ENCODE assay signal across 8 cellular contexts in the genomic region with DNA sequence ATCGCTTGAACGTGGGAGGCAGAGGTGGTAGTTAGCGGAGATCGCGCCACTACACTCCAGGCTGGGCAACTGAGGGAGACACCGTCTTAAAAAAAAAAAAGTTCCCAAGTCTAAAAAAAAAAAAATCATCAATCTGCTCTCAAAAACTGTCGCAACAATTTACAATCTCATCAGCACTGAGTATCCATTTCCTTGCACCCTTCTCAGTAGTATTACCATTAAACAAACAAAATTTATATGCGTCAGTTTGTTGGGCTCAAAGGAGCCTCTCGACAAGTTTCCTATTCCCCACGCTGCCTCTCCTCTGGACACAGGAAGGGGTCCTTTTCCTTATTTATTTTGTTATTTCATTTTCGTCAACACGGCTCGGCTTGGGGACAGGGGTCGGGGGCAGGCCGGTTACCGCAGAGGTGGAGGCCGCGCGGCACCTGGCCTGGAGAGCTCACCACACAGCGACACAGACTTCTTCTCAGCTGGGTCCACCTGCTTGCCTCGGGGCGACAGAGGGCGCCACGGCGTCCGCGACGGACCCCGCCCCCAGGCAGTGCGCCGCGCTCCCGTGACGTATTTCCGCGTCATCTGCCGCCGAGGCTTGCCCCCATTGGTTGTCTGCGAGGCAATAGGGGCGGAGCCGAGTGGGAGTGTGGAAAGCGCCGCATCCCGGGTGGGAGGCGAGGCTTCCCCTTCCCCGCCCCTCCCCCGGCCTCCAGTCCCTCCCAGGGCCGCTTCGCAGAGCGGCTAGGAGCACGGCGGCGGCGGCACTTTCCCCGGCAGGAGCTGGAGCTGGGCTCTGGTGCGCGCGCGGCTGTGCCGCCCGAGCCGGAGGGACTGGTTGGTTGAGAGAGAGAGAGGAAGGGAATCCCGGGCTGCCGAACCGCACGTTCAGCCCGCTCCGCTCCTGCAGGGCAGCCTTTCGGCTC. TPM values are rescaled to one million over a fixed set of nuclear protein-coding genes. Genes with fewer than 3 reads are reported as not detected.
A peak's percentile ranks its signal among the peaks of the same experiment; 100 is the strongest.
DNase-seq lines count a peak whose midpoint lies in the region; ATAC-seq lines count a peak whose summit lies in the region.

Gene MAP2K1, plus strand, starts transcription at position 709 of the 920 bp plus-strand sequence. CDS start 436 bp downstream, outside the sequence.

- peak within 1 kb of the TSS; percentile 83 for H3K27ac ChIP-seq in effector memory CD4-positive, alpha-beta T cell (ENCODE audit: insufficient read depth, low read length, poor library complexity, severe bottlenecking)

- H3K4me1 Mint-ChIP-seq in memory B cell, result peaks cover 43% of the 10 kb centered on the region

- peak; percentile 68 for ATAC-seq in GM19468 (IDR thresholded peaks at IDR 0.05; ENCODE audit: extremely low read depth, unreplicated experiment)
- ATAC-seq in memory B cell (ENCODE audit: low read depth), result peak; percentile 83

- no peaks in the 10 kb centered on the region for H3K36me3 ChIP-seq in effector memory CD4-positive, alpha-beta T cell (ENCODE audit: control insufficient read depth, insufficient read depth, low read length)

- H3K9me3 Mint-ChIP-seq in memory B cell, result no peaks in the 10 kb centered on the region

- H3K36me3 Mint-ChIP-seq in memory B cell, result peaks cover 4% of the 10 kb centered on the region

- CTCF ChIA-PET in activated CD8-positive, alpha-beta memory T cell treated with anti-CD3 and anti-CD28 coated beads for 36 hours (lab: Charles Lee), result interaction anchor here (0.6 to 3.2 kb wide), 5 partner anchors 10 to 120 kb away, joined by 3 to 20 read pairs (median 3); partner anchors contain the start of genes RPL4, SNAPC5 and ZWILCH

- peak within 1 kb of the TSS; percentile 90 for H3K4me3 ChIP-seq in effector memory CD4-positive, alpha-beta T cell (ENCODE audit: insufficient read depth, low read depth, low read length, poor library complexity, severe bottlenecking)

- no peaks in the 10 kb centered on the region for H3K27me3 Mint-ChIP-seq in memory B cell

- no peaks in the 10 kb centered on the region for H3K9me3 ChIP-seq in effector memory CD4-positive, alpha-beta T cell (ENCODE audit: control insufficient read depth, low read length)

- H3K27me3 ChIP-seq in effector memory CD4-positive, alpha-beta T cell (replicated peaks; ENCODE audit: control insufficient read depth, insufficient read depth, low read length, poor library complexity, severe bottlenecking), result no peaks in the 10 kb centered on the region

- peak within 1 kb of the TSS; percentile 93 for H3K27ac Mint-ChIP-seq in memory B cell

- H3K4me3 Mint-ChIP-seq in memory B cell, result peak within 1 kb of the TSS; percentile 95

- POLR2A ChIA-PET in activated CD8-positive, alpha-beta memory T cell treated with anti-CD3 and anti-CD28 coated beads for 36 hours (lab: Charles Lee), result interaction anchor here (0.9 to 4.4 kb wide), 7 partner anchors 14 to 118 kb away, joined by 3 to 31 read pairs (median 5); partner anchors contain the start of genes RPL4, SNAPC5, TIPIN and ZWILCH

- H3K4me1 ChIP-seq in effector memory CD4-positive, alpha-beta T cell (ENCODE audit: control insufficient read depth, insufficient read depth, low read length, poor library complexity, severe bottlenecking), result peaks cover 38% of the 10 kb centered on the region

- DNase-seq in COLO829 (ENCODE audit: low spot score), result peak; percentile 84
- DNase-seq in HS-5 (ENCODE audit: low read depth), result peak; percentile 75
- DNase-seq in NK-92 (lab: John Stamatoyannopoulos, UW; ENCODE audit: unreplicated experiment), result peak; percentile 86
- DNase-seq in effector memory CD4-positive, alpha-beta T cell, result peak; percentile 97 to 98 (median 98)
- DNase-seq in memory B cell (ENCODE audit: low spot score in 2 of 2), result peak; percentile 96
- peak; percentile 93 for DNase-seq in stimulated activated CD8-positive, alpha-beta memory T cell treated with anti-CD3 and anti-CD28 coated beads, Interleukin-12 subunit alpha, Interleukin-12 subunit beta, amount 100 ng/mL, for 24 hours (ENCODE audit: extremely low read depth)

RNA-seq across cellular contexts. Expression of gene MAP2K1, which starts in this region (rescaled TPM):
- total RNA-seq in activated CD8-positive, alpha-beta memory T cell treated with anti-CD3 and anti-CD28 coated beads for 36 hours, result 100 to 1,000 TPM; 115 to 116 TPM

Comparison
In these comparisons a context has a peak if more than half of its experiments do, and no peak if none do; other contexts are left out.
1. Peak in every context shown above with its lines: DNase-seq, ATAC-seq, H3K4me3 ChIP-seq and H3K27ac ChIP-seq.